Comparison of ENCODE assay signal across 1 cellular context in genomic region chr1:228166170-228166936, GRCh38.
TF ChIP-seq lines count a peak whose summit lies in the region.

No MANE protein-coding gene starts in this region.

TF ChIP-seq in K562, 482 proteins besides CTCF, POLR2A, EP300 and RAD21 (continued from another document and continues in another):
- no peak for TF ChIP-seq TRIM25 (IDR thresholded peaks at IDR 0.05; ENCODE audit: borderline replicate concordance)
- 0 out of 2 replicates have a peak, but pooled peaks have one; percentile 7 for TF ChIP-seq JUNB (CRISPR knock-in tag; conservative IDR thresholded peaks at IDR 0.05)
- no peak for TF ChIP-seq TEAD2 (tag; IDR thresholded peaks at IDR 0.05)
- 0 out of 2 replicates have a peak, but pooled peaks have one; percentile 59 for TF ChIP-seq REST (CRISPR knock-in tag; IDR thresholded peaks at IDR 0.05; ENCODE audit: low read depth)
- TF ChIP-seq STAT6 (CRISPR knock-in tag; IDR thresholded peaks at IDR 0.05): peak; percentile 44; the same call in 1 of the 2 replicates
- TF ChIP-seq JUND (IDR thresholded peaks at IDR 0.05; ENCODE audit: borderline replicate concordance, low read depth, low read length): peak; percentile 64
- TF ChIP-seq JUND (tag; IDR thresholded peaks at IDR 0.05; ENCODE audit: borderline replicate concordance, low read depth, low read length): 0 out of 3 replicates have a peak, but pooled peaks have one; percentile 41
- no peak for TF ChIP-seq TAL1 (IDR thresholded peaks at IDR 0.05)
- 0 out of 2 replicates have a peak, but pooled peaks have one; percentile 18 for TF ChIP-seq ZNF165 (CRISPR knock-in tag; IDR thresholded peaks at IDR 0.05; ENCODE audit: borderline replicate concordance)
- no peak for TF ChIP-seq RERE (CRISPR knock-in tag; IDR thresholded peaks at IDR 0.05; ENCODE audit: borderline replicate concordance)
- TF ChIP-seq TFE3 (CRISPR knock-in tag; IDR thresholded peaks at IDR 0.05): no peak
- TF ChIP-seq ZNF274 (IDR thresholded peaks at IDR 0.05; ENCODE audit: borderline replicate concordance, low read depth, low read length): no peak
- no peak for TF ChIP-seq HBP1 (CRISPR knock-in tag; IDR thresholded peaks at IDR 0.05)
- 0 out of 2 replicates have a peak, but pooled peaks have one; percentile 18 for TF ChIP-seq ATF4 (CRISPR knock-in tag; IDR thresholded peaks at IDR 0.05)
- TF ChIP-seq MBD1 (CRISPR knock-in tag; IDR thresholded peaks at IDR 0.05): no peak
- peak in 1 of 2 experiments; percentile 42; a peak in 1 of 4 replicates for TF ChIP-seq ZMIZ1 (IDR thresholded peaks at IDR 0.05; ENCODE audit: low read depth in 2 of 2, low read length in 2 of 2)
- TF ChIP-seq SUPT5H (IDR thresholded peaks at IDR 0.05): no peak
- 0 out of 2 replicates have a peak, but pooled peaks have one; percentile 16 for TF ChIP-seq ELF4 (CRISPR knock-in tag; IDR thresholded peaks at IDR 0.05)
- no peak for TF ChIP-seq ZBTB2 (IDR thresholded peaks at IDR 0.05)
